ENCODE assay signal across 33 cellular contexts in the genomic region with DNA sequence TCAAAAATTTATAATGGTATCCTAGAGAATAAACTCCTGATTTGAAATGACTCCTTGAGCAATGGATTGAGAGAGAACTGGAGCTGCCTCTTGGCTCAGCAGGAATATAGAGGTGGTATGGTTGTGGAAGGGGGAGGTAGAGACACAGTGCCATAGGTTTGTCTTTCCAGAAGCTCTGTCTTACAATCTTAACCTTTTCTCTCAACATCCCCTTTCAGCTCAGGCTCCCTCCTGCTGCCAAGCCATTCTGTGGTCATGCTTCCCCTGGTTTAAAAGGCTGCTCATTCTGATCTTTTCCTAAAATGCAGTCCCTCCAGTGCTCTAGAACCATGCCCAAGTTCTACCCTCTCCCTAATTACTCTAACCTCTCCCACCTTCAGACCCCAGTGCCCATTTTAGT.
"Had no signal": no experiment of that assay in that cellular context is flagged by ENCODE, and none has a peak within 500 bp of the region (broad histone marks: within the 10 kb centered on the region; RNA-seq: fewer than 3 reads in every experiment).

No MANE protein-coding gene starts in this region.

- DNase-seq: activated B cell treated with CpG ODN at 0.5 μM for 24 hours; activated CD4-positive, alpha-beta T cell treated with anti-CD3 and anti-CD28 coated beads for 48 hours; activated CD4-positive, alpha-beta T cell treated with anti-CD3 and anti-CD28 coated beads, Interleukin-2, amount 50 U/mL, for 1 hour; activated CD4-positive, alpha-beta T cell treated with anti-CD3 and anti-CD28 coated beads, Interleukin-2, amount 50 U/mL, for 48 hours; activated CD8-positive, alpha-beta memory T cell treated with anti-CD3 and anti-CD28 coated beads, Interleukin-2, amount 10 ng/mL, durations not matched to agents 7 days and 5 days; activated CD8-positive, alpha-beta memory T cell treated with anti-CD3 and anti-CD28 coated beads, Interleukin-2, amount 50 U/mL, for 4 hours; activated CD8-positive, alpha-beta T cell treated with anti-CD3 and anti-CD28 coated beads, Interleukin-2, amount 10 ng/mL, durations not matched to agents 7 days and 5 days; activated gamma-delta T cell; activated naive CD4-positive, alpha-beta T cell; activated naive CD4-positive, alpha-beta T cell treated with anti-CD3 and anti-CD28 coated beads, Interleukin-2, amount 10 ng/mL, durations not matched to agents 7 days and 5 days; activated naive CD8-positive, alpha-beta T cell treated with anti-CD3 and anti-CD28 coated beads, Interleukin-2, amount 10 ng/mL, durations not matched to agents 7 days and 5 days; activated T-cell treated with anti-CD3 and anti-CD28 coated beads, Interleukin-2, amount 50 U/mL, for 1 hour; activated T-cell treated with anti-CD3 and anti-CD28 coated beads, Interleukin-2, amount 50 U/mL, for 48 hours; central memory CD4-positive, alpha-beta T cell; cerebellar nuclear complex; cortex of kidney; dermis blood vessel endothelial cell; effector CD4-positive, alpha-beta T cell; effector memory CD8-positive, alpha-beta T cell; erythroblast; foreskin keratinocyte; gastrocnemius medialis; glutamatergic neuron; T-helper 2 cell had no signal

- H3K27ac Mint-ChIP-seq: activated B cell treated with CpG ODN at 0.5 μM for 24 hours; activated CD8-positive, alpha-beta memory T cell treated with anti-CD3 and anti-CD28 coated beads, Interleukin-2, amount 10 ng/mL, durations not matched to agents 7 days and 5 days; activated CD8-positive, alpha-beta T cell treated with anti-CD3 and anti-CD28 coated beads, Interleukin-2, amount 10 ng/mL, durations not matched to agents 7 days and 5 days; activated naive CD4-positive, alpha-beta T cell treated with anti-CD3 and anti-CD28 coated beads, Interleukin-2, amount 10 ng/mL, durations not matched to agents 7 days and 5 days; activated naive CD4-positive, alpha-beta T cell treated with anti-CD3 and anti-CD28 coated beads, Interleukin-2, amount 50 U/mL, for 72 hours; activated naive CD8-positive, alpha-beta T cell treated with anti-CD3 and anti-CD28 coated beads, Interleukin-2, amount 10 ng/mL, durations not matched to agents 7 days and 5 days; activated T-helper 1 cell treated with anti-CD3 and anti-CD28 coated beads, Interleukin-12 subunit alpha, Interleukin-12 subunit beta, Interleukin-2, Interleukin-4 antibody, amounts not matched to agents 30 ng/mL and 10 ng/mL and 1 ng/mL, durations not matched to agents 14 hours and 24 hours and 36 hours; brain; effector memory CD8-positive, alpha-beta T cell had no signal

- H3K4me3 Mint-ChIP-seq: activated B cell treated with CpG ODN at 0.5 μM for 24 hours; activated CD8-positive, alpha-beta memory T cell treated with anti-CD3 and anti-CD28 coated beads, Interleukin-2, amount 10 ng/mL, durations not matched to agents 7 days and 5 days; activated CD8-positive, alpha-beta T cell treated with anti-CD3 and anti-CD28 coated beads, Interleukin-2, amount 10 ng/mL, durations not matched to agents 7 days and 5 days; activated naive CD4-positive, alpha-beta T cell treated with anti-CD3 and anti-CD28 coated beads, Interleukin-2, amount 10 ng/mL, durations not matched to agents 7 days and 5 days; activated naive CD8-positive, alpha-beta T cell treated with anti-CD3 and anti-CD28 coated beads, Interleukin-2, amount 10 ng/mL, durations not matched to agents 7 days and 5 days; activated T-helper 1 cell treated with anti-CD3 and anti-CD28 coated beads, Interleukin-12 subunit alpha, Interleukin-12 subunit beta, Interleukin-2, Interleukin-4 antibody, amounts not matched to agents 30 ng/mL and 10 ng/mL and 1 ng/mL, durations not matched to agents 14 hours and 24 hours and 36 hours; brain; effector memory CD8-positive, alpha-beta T cell had no signal

- H3K27me3 ChIP-seq: ascending aorta, breast epithelium, cardiac muscle cell, esophagus muscularis mucosa, foreskin keratinocyte, gastrocnemius medialis had no signal

- H3K36me3 Mint-ChIP-seq: activated CD8-positive, alpha-beta memory T cell treated with anti-CD3 and anti-CD28 coated beads, Interleukin-2, amount 10 ng/mL, durations not matched to agents 7 days and 5 days; activated naive CD4-positive, alpha-beta T cell treated with anti-CD3 and anti-CD28 coated beads, Interleukin-2, amount 10 ng/mL, durations not matched to agents 7 days and 5 days; activated naive CD4-positive, alpha-beta T cell treated with anti-CD3 and anti-CD28 coated beads, Interleukin-2, amount 50 U/mL, for 72 hours; activated naive CD8-positive, alpha-beta T cell treated with anti-CD3 and anti-CD28 coated beads, Interleukin-2, amount 10 ng/mL, durations not matched to agents 7 days and 5 days; brain had no signal

- H3K4me1 ChIP-seq: ascending aorta, breast epithelium, esophagus muscularis mucosa, foreskin keratinocyte, gastrocnemius medialis had no signal

- H3K4me3 ChIP-seq: ascending aorta, breast epithelium, cardiac muscle cell, esophagus muscularis mucosa, gastrocnemius medialis had no signal

- H3K4me1 Mint-ChIP-seq: activated B cell treated with CpG ODN at 0.5 μM for 24 hours; activated CD8-positive, alpha-beta memory T cell treated with anti-CD3 and anti-CD28 coated beads, Interleukin-2, amount 10 ng/mL, durations not matched to agents 7 days and 5 days; activated naive CD4-positive, alpha-beta T cell treated with anti-CD3 and anti-CD28 coated beads, Interleukin-2, amount 10 ng/mL, durations not matched to agents 7 days and 5 days; activated naive CD8-positive, alpha-beta T cell treated with anti-CD3 and anti-CD28 coated beads, Interleukin-2, amount 10 ng/mL, durations not matched to agents 7 days and 5 days had no signal

- H3K9me3 Mint-ChIP-seq: activated B cell treated with CpG ODN at 0.5 μM for 24 hours; activated naive CD4-positive, alpha-beta T cell treated with anti-CD3 and anti-CD28 coated beads, Interleukin-2, amount 10 ng/mL, durations not matched to agents 7 days and 5 days; activated naive CD4-positive, alpha-beta T cell treated with anti-CD3 and anti-CD28 coated beads, Interleukin-2, amount 50 U/mL, for 72 hours; activated T-helper 1 cell treated with anti-CD3 and anti-CD28 coated beads, Interleukin-12 subunit alpha, Interleukin-12 subunit beta, Interleukin-2, Interleukin-4 antibody, amounts not matched to agents 30 ng/mL and 10 ng/mL and 1 ng/mL, durations not matched to agents 14 hours and 24 hours and 36 hours; effector memory CD8-positive, alpha-beta T cell had no signal

- ATAC-seq: activated CD4-positive, CD25-positive, alpha-beta regulatory T cell treated with anti-CD3 and anti-CD28 coated beads, Interleukin-2, amount 50 U/mL, for 24 hours; activated CD8-positive, alpha-beta memory T cell treated with anti-CD3 and anti-CD28 coated beads, Interleukin-2, amount 10 ng/mL, durations not matched to agents 7 days and 5 days; activated CD8-positive, alpha-beta T cell treated with anti-CD3 and anti-CD28 coated beads, Interleukin-2, amount 10 ng/mL, durations not matched to agents 7 days and 5 days; activated naive CD4-positive, alpha-beta T cell treated with anti-CD3 and anti-CD28 coated beads, Interleukin-2, amount 50 U/mL, for 72 hours; effector memory CD8-positive, alpha-beta T cell; foreskin keratinocyte had no signal

- H3K9me3 ChIP-seq: ascending aorta, breast epithelium, esophagus muscularis mucosa, gastrocnemius medialis had no signal

- H3K36me3 ChIP-seq: ascending aorta, breast epithelium, cardiac muscle cell, esophagus muscularis mucosa, gastrocnemius medialis had no signal

- H3K27ac ChIP-seq: ascending aorta, breast epithelium, cardiac muscle cell, esophagus muscularis mucosa, foreskin keratinocyte, gastrocnemius medialis, VCaP had no signal

- H3K27me3 Mint-ChIP-seq: activated B cell treated with CpG ODN at 0.5 μM for 24 hours; activated CD8-positive, alpha-beta memory T cell treated with anti-CD3 and anti-CD28 coated beads, Interleukin-2, amount 10 ng/mL, durations not matched to agents 7 days and 5 days; activated naive CD4-positive, alpha-beta T cell treated with anti-CD3 and anti-CD28 coated beads, Interleukin-2, amount 10 ng/mL, durations not matched to agents 7 days and 5 days; brain; effector memory CD8-positive, alpha-beta T cell had no signal
